ENCODE assay signal across 17 cellular contexts in the genomic region with DNA sequence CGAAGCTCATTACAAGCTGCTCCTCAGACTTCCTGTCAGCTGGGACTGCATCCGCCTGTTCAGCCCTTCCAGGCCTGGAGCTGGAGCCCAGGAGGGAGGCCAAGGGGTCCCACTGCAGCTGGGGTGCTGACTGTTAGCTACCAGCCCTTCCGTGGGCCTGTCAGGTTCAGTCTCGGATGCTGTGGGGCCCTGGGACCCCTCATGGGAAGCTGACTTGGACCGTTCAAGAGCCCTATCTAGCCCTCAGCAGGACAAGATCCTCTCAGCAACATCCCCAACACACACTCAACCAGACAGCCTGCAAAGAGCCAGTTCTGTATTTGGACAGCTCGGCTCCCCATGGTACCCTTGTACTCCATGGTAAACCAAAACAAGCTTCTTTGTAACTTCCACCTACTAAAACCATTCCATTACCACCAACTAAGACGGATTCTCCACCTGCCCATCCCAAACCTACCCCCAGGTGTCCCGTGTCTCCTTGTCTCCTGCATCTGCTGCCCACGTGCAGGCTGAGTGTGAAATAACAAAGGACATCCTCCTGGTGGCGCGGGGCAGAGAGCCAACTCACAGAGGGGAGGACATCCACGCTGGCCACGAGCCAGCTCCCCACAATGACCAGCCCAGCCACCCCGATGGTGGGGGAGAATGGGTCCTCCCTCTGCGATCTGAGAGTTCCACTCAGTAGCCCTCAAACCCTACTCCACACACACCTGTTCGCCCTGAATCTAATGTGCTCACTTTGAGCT.
DNase-seq lines count a peak whose midpoint lies in the region; ATAC-seq, FAIRE-seq and TF ChIP-seq lines count a peak whose summit lies in the region.
"Had no signal": no experiment of that assay in that cellular context is flagged by ENCODE, and none has a peak within 500 bp of the region (broad histone marks: within the 10 kb centered on the region; RNA-seq: fewer than 3 reads in every experiment).

No MANE protein-coding gene starts in this region.

- no peak overlapping the region for H3K27ac Mint-ChIP-seq in T-cell
- H3K27ac Mint-ChIP-seq: activated naive CD4-positive, alpha-beta T cell treated with anti-CD3 and anti-CD28 coated beads, Interleukin-2, amount 50 U/mL, for 72 hours had no signal

- CTCF ChIA-PET in T-cell (lab: Charles Lee): no interaction called here

- peaks cover 16 to 17% of the 10 kb centered on the region in 2 donors for H3K27me3 Mint-ChIP-seq in T-cell

- FAIRE-seq in kidney (lab: Jason Lieb, UNC): no peak
- FAIRE-seq: endometrium had no signal

- intact Hi-C loops in left cardiac atrium (cut with DNase I) (no loop called here), kidney (cut with DNase I) (no loop called here)

- no peak for TF ChIP-seq CTCF in right atrium auricular region (IDR thresholded peaks at IDR 0.05)
- no peak for TF ChIP-seq CTCF in kidney (IDR thresholded peaks at IDR 0.05; ENCODE audit: borderline replicate concordance, extremely low read depth, insufficient read depth)

- no peak overlapping the region for H3K9ac ChIP-seq in kidney (ENCODE audit: low read length in 2 of 2)

- H3K4me3 Mint-ChIP-seq in T-cell: no peak overlapping the region

- H3K9me3 Mint-ChIP-seq in T-cell: no peaks in the 10 kb centered on the region
- H3K9me3 Mint-ChIP-seq: activated naive CD4-positive, alpha-beta T cell treated with anti-CD3 and anti-CD28 coated beads, Interleukin-2, amount 50 U/mL, for 72 hours had no signal

- H3K4me3 ChIP-seq in right atrium auricular region: no peak overlapping the region
- no peak overlapping the region for H3K4me3 ChIP-seq in kidney (ENCODE audit: low read length in 2 of 2)
- H3K4me3 ChIP-seq: breast epithelium, upper lobe of left lung had no signal

- no peaks in the 10 kb centered on the region for H3K36me3 Mint-ChIP-seq in T-cell
- H3K36me3 Mint-ChIP-seq: activated naive CD4-positive, alpha-beta T cell treated with anti-CD3 and anti-CD28 coated beads, Interleukin-2, amount 50 U/mL, for 72 hours had no signal

- ATAC-seq in left cardiac atrium (no peak), T-cell (replicated peaks in 1 of 4) (no peak)
- ATAC-seq: activated naive CD4-positive, alpha-beta T cell treated with anti-CD3 and anti-CD28 coated beads, Interleukin-2, amount 50 U/mL, for 72 hours; foreskin keratinocyte had no signal

- no peaks in the 10 kb centered on the region for H3K4me1 Mint-ChIP-seq in T-cell

- DNase-seq in left cardiac atrium (peak; percentile 17), right atrium auricular region (ENCODE audit: low spot score) (no peak), NCI-H345 (lab: John Stamatoyannopoulos, UW) (peak; percentile 99), kidney (peak; percentile 62), erythroblast (lab: John Stamatoyannopoulos, UW) (no peak), NCI-H1436 treated with DMSO at 0.1 percent for 48 hours (lab: John Stamatoyannopoulos, UW) (no peak), NK-92 (lab: John Stamatoyannopoulos, UW; ENCODE audit: unreplicated experiment) (no peak), T-cell (no peak)
- DNase-seq: Calu3, foreskin keratinocyte, mesendoderm, NCI-H446 had no signal

- H3K27ac ChIP-seq in right atrium auricular region (no peak overlapping the region), kidney (ENCODE audit: low read depth in 2 of 2, low read length in 2 of 2) (no peak overlapping the region)
- H3K27ac ChIP-seq: breast epithelium, foreskin keratinocyte, upper lobe of left lung, VCaP had no signal

- no peaks in the 10 kb centered on the region for H3K4me1 ChIP-seq in right atrium auricular region
- H3K4me1 ChIP-seq in kidney (ENCODE audit: control insufficient read depth in 1 of 2, insufficient read depth in 1 of 2, low read depth in 1 of 2, low read length in 2 of 2): no peaks in the 10 kb centered on the region
- H3K4me1 ChIP-seq: breast epithelium, foreskin keratinocyte, upper lobe of left lung had no signal

- H3K9me3 ChIP-seq in right atrium auricular region: no peaks in the 10 kb centered on the region
- no peaks in the 10 kb centered on the region for H3K9me3 ChIP-seq in kidney (ENCODE audit: control insufficient read depth in 1 of 2, low read length in 2 of 2)
- H3K9me3 ChIP-seq: breast epithelium, upper lobe of left lung had no signal

- H3K36me3 ChIP-seq in right atrium auricular region (no peaks in the 10 kb centered on the region), kidney (ENCODE audit: control insufficient read depth in 1 of 2, insufficient read depth in 2 of 2, low read length in 2 of 2) (no peaks in the 10 kb centered on the region)
- H3K36me3 ChIP-seq: breast epithelium, upper lobe of left lung had no signal

- TF ChIP-seq POLR2A in erythroblast (IDR thresholded peaks at IDR 0.05; ENCODE audit: low read length): no peak

- POLR2A ChIA-PET in T-cell (lab: Charles Lee): no interaction called here

- no peaks in the 10 kb centered on the region for H3K27me3 ChIP-seq in right atrium auricular region

Comparison
In these comparisons a context has a peak if more than half of its experiments do, and no peak if none do; other contexts are left out.
1. DNase-seq: peak in left cardiac atrium (single experiment), NCI-H345 (single experiment) and kidney (single experiment); none in right atrium auricular region (single experiment), erythroblast (0 of 2), NCI-H1436 treated with DMSO at 0.1 percent for 48 hours (single experiment), NK-92 (single experiment) and T-cell (0 of 34).